22 cellular contexts compared by ENCODE assay signal in genomic region chr20:24798930-24799705, GRCh38.
DNase-seq lines count a peak whose midpoint lies in the region; ATAC-seq and TF ChIP-seq lines count a peak whose summit lies in the region.
"Had no signal": no experiment of that assay in that cellular context is flagged by ENCODE, and none has a peak within 500 bp of the region (broad histone marks: within the 10 kb centered on the region; RNA-seq: fewer than 3 reads in every experiment).

No MANE protein-coding gene starts in this region.

- H3K79me1 ChIP-seq in neuronal stem cell (ENCODE audit: low read depth, low read length), result no peaks in the 10 kb centered on the region

- H3K4ac ChIP-seq in neuronal stem cell (ENCODE audit: low read length), result no peak overlapping the region

- H4K91ac ChIP-seq in neuronal stem cell (ENCODE audit: low read depth, low read length, poor library complexity), result no peak overlapping the region

- peak overlapping the region; percentile 6 for H3K18ac ChIP-seq in neuronal stem cell (ENCODE audit: low read length)

- no peak overlapping the region for H2BK15ac ChIP-seq in neuronal stem cell (ENCODE audit: low read length)

- H3K27me3 ChIP-seq in neuronal stem cell (ENCODE audit: control insufficient read depth in 3 of 3, insufficient read depth in 3 of 3, low read depth in 1 of 3, low read length in 3 of 3), result no peaks in the 10 kb centered on the region
- H3K27me3 ChIP-seq: pancreas had no signal

- H3K4me2 ChIP-seq in neuronal stem cell (ENCODE audit: insufficient read depth, low read length, poor library complexity, severe bottlenecking), result no peak overlapping the region

- no peak for ATAC-seq in HG02798 (IDR thresholded peaks at IDR 0.05; ENCODE audit: poor library complexity, unreplicated experiment)
- ATAC-seq: CD8-positive, alpha-beta T cell; GM12878; naive thymus-derived CD4-positive, alpha-beta T cell; Panc1; pancreas; right cardiac atrium had no signal

- in situ Hi-C loops in astrocyte of the spinal cord (cut with HindIII; ENCODE audit: low sequenced_read_pairs), result no loop called here

- no peaks in the 10 kb centered on the region for H3K36me3 ChIP-seq in neuronal stem cell (replicated peaks in 1 of 2; ENCODE audit: control insufficient read depth in 2 of 2, insufficient read depth in 2 of 2, low read length in 2 of 2)
- H3K36me3 ChIP-seq: pancreas had no signal

- TF ChIP-seq CTCF in AG10803 (conservative IDR thresholded peaks at IDR 0.05; ENCODE audit: low read length) (no peak), astrocyte of the spinal cord (IDR thresholded peaks at IDR 0.05; ENCODE audit: low read depth, low read length) (no peak)

- no peak overlapping the region for H3K4me3 ChIP-seq in AG10803 (ENCODE audit: low read length)
- no peak overlapping the region for H3K4me3 ChIP-seq in astrocyte of the spinal cord (ENCODE audit: low read depth, low read length)
- H3K4me3 ChIP-seq in neuronal stem cell (ENCODE audit: low read length in 2 of 2), result no peak overlapping the region
- H3K4me3 ChIP-seq: GM12878, pancreas had no signal

- peak; percentile 59 for DNase-seq in AG10803 (ENCODE audit: low read depth)
- DNase-seq in LHCN-M2 (ENCODE audit: low read depth), result peak; percentile 70
- DNase-seq in astrocyte of the spinal cord (ENCODE audit: low read depth, low spot score), result peak; percentile 74
- no peak for DNase-seq in neuronal stem cell (ENCODE audit: low spot score)
- DNase-seq in NCI-H146 (lab: John Stamatoyannopoulos, UW), result no peak
- no peak for DNase-seq in activated gamma-delta T cell (lab: John Stamatoyannopoulos, UW)
- no peak for DNase-seq in epidermal melanocyte (ENCODE audit: insufficient read length, low spot score)
- DNase-seq: activated CD4-positive, alpha-beta T cell treated with anti-CD3 and anti-CD28 coated beads, Interleukin-2, amount 50 U/mL, for 4 hours; activated CD8-positive, alpha-beta memory T cell treated with anti-CD3 and anti-CD28 coated beads, Interleukin-2, amount 50 U/mL, for 4 hours; activated naive CD8-positive, alpha-beta T cell treated with anti-CD3 and anti-CD28 coated beads for 36 hours; CD8-positive, alpha-beta T cell; cortex of kidney; Kasumi-1; mesendoderm; naive thymus-derived CD4-positive, alpha-beta T cell; NCI-H1105; NCI-H2081 treated with DMSO at 0.1 percent for 48 hours; right cardiac atrium had no signal

- H4K8ac ChIP-seq in neuronal stem cell (ENCODE audit: low read depth, low read length), result no peak overlapping the region

- H3K14ac ChIP-seq in neuronal stem cell (ENCODE audit: low read length), result no peak overlapping the region

- no peaks in the 10 kb centered on the region for H3K9me3 ChIP-seq in neuronal stem cell (replicated peaks in 1 of 2; ENCODE audit: control insufficient read depth in 2 of 2, insufficient read depth in 1 of 2, low read depth in 1 of 2, low read length in 2 of 2)
- H3K9me3 ChIP-seq: pancreas had no signal

- H2BK5ac ChIP-seq in neuronal stem cell (ENCODE audit: low read length), result no peak overlapping the region

- H2BK120ac ChIP-seq in neuronal stem cell (ENCODE audit: low read depth, low read length), result no peak overlapping the region

- H2AFZ ChIP-seq in neuronal stem cell (ENCODE audit: low read length), result no peak overlapping the region

- H3K9ac ChIP-seq in neuronal stem cell (ENCODE audit: low read depth, low read length, poor library complexity), result no peak overlapping the region

- no peak overlapping the region for H3K27ac ChIP-seq in neuronal stem cell (replicated peaks; ENCODE audit: low read length)
- H3K27ac ChIP-seq: pancreas had no signal

- no peak overlapping the region for H2BK12ac ChIP-seq in neuronal stem cell (ENCODE audit: low read length)

- H3K23ac ChIP-seq in neuronal stem cell (ENCODE audit: low read depth, low read length, poor library complexity), result no peak overlapping the region

- no peaks in the 10 kb centered on the region for H3K4me1 ChIP-seq in neuronal stem cell (ENCODE audit: control insufficient read depth in 2 of 2, insufficient read depth in 1 of 2, low read depth in 1 of 2, low read length in 2 of 2)
- H3K4me1 ChIP-seq: pancreas had no signal

- no CpG with 5 or more reads among the region's 13 CpGs for WGBS in neuronal stem cell (ENCODE audit: extremely low coverage in 2 of 2, insufficient read length in 2 of 2, insufficient replicate concordance in 1 of 2), 2 donors

- no peak overlapping the region for H2AK5ac ChIP-seq in neuronal stem cell (ENCODE audit: low read depth, low read length)

Comparison
In these comparisons a context has a peak if more than half of its experiments do, and no peak if none do; other contexts are left out.
1. DNase-seq: peak in AG10803 (single experiment), LHCN-M2 (single experiment) and astrocyte of the spinal cord (single experiment); none in neuronal stem cell (single experiment), NCI-H146 (single experiment), activated gamma-delta T cell (single experiment) and epidermal melanocyte (single experiment).